Comparison of ENCODE assay signal across 11 cellular contexts in the genomic region with DNA sequence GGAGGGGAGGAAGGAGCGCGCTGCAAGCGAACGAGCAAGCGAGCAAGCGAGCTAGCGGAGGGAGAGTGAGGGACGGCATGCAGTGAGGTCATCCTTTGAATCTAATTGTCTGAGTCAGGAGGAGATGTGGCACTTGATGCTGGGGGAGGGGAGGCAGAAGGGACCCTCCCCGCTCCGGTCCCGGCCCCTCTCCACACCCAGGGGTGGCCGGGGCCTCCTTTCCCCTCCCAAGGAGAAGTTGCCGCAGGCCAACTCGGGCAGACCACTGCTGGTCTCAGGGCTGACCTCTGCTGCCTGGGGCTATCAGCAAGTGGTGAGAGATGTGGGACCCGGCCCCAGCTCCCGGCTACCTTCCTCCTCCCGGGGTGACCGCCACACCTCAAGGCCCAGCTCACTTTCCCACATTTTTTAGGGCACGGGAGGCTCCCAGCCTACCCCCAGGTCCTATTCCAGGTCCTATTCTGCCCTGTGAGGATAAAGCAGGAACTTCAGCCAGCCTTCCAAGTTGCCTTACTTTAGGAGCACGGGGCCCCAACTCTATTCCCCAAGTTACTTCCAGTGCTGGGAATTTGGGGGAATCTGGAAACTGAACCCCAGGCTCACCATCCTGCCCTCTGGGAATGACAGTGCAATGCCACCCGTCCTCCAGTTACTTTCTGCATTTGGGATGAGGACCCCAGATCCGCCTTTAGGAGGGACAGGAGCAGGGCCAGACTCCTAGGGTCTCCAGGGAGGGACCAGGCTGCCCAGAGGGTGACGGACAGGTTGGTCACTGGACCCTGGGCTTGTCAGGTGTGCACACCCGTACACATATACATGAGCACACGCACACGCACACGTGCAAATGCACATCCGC. TPM values are rescaled to one million over a fixed set of nuclear protein-coding genes. Genes with fewer than 3 reads are reported as not detected.
A peak's percentile ranks its signal among the peaks of the same experiment; 100 is the strongest.
DNase-seq lines count a peak whose midpoint lies in the region; ATAC-seq and TF ChIP-seq lines count a peak whose summit lies in the region.
"Had no signal": no experiment of that assay in that cellular context is flagged by ENCODE, and none has a peak within 500 bp of the region (broad histone marks: within the 10 kb centered on the region; RNA-seq: fewer than 3 reads in every experiment).

No MANE protein-coding gene starts in this region.

- peaks cover 52% of the 10 kb centered on the region for H3K27me3 ChIP-seq in endodermal cell (ENCODE audit: control insufficient read depth, insufficient read depth, low read length, poor library complexity, severe bottlenecking)
- H3K27me3 ChIP-seq in naive thymus-derived CD4-positive, alpha-beta T cell (ENCODE audit: control insufficient read depth in 2 of 2, insufficient read depth in 2 of 2, low read length in 2 of 2): peaks cover 0 to 15% of the 10 kb centered on the region in 2 donors

- H3K36me3 Mint-ChIP-seq in endodermal cell (ENCODE audit: low read depth): no peaks in the 10 kb centered on the region
- no peaks in the 10 kb centered on the region for H3K36me3 Mint-ChIP-seq in naive thymus-derived CD4-positive, alpha-beta T cell
- H3K36me3 Mint-ChIP-seq: immature natural killer cell had no signal

- TF ChIP-seq CTCF in AG09309 (IDR thresholded peaks at IDR 0.05; ENCODE audit: control insufficient read depth, insufficient read depth, low read depth, low read length, missing control alignments) (no peak), endodermal cell (conservative IDR thresholded peaks at IDR 0.05) (no peak)

- no peaks in the 10 kb centered on the region for H3K9me3 Mint-ChIP-seq in endodermal cell
- H3K9me3 Mint-ChIP-seq in naive thymus-derived CD4-positive, alpha-beta T cell: peaks cover 0 to 2% (median 0%) of the 10 kb centered on the region in 11 donors

- H3K9me3 ChIP-seq in endodermal cell (ENCODE audit: control insufficient read depth, low read length): no peaks in the 10 kb centered on the region
- no peaks in the 10 kb centered on the region for H3K9me3 ChIP-seq in naive thymus-derived CD4-positive, alpha-beta T cell (ENCODE audit: control insufficient read depth in 2 of 3, low read length in 3 of 3)

- intact Hi-C loops in naive thymus-derived CD4-positive, alpha-beta T cell (cut with micrococcal nuclease): no loop called here

- ATAC-seq in naive thymus-derived CD4-positive, alpha-beta T cell: peak; percentile 19
- ATAC-seq in HG02840 (IDR thresholded peaks at IDR 0.05; ENCODE audit: low FRiP score, unreplicated experiment) (no peak), GM19467 (IDR thresholded peaks at IDR 0.05; ENCODE audit: unreplicated experiment) (no peak), GM19328 (IDR thresholded peaks at IDR 0.05; ENCODE audit: unreplicated experiment) (no peak)

- no peak overlapping the region for H3K27ac Mint-ChIP-seq in endodermal cell
- H3K27ac Mint-ChIP-seq in naive thymus-derived CD4-positive, alpha-beta T cell: no peak overlapping the region
- H3K27ac Mint-ChIP-seq: immature natural killer cell had no signal

- H3K4me3 ChIP-seq in AG09309 (ENCODE audit: control insufficient read depth, low read depth, low read length): no peak overlapping the region
- H3K4me3 ChIP-seq in endodermal cell (ENCODE audit: low read length): peak overlapping the region; percentile 53
- H3K4me3 ChIP-seq in naive thymus-derived CD4-positive, alpha-beta T cell (ENCODE audit: low read length): no peak overlapping the region

- CTCF ChIA-PET in naive thymus-derived CD4-positive, alpha-beta T cell (lab: Charles Lee): interaction anchor here (1.8 kb wide), 1 partner anchor 14 kb away, joined by 4 read pairs; no protein-coding TSS in a partner anchor

- H3K27me3 Mint-ChIP-seq in endodermal cell (ENCODE audit: insufficient read depth): peaks cover 76% of the 10 kb centered on the region
- H3K27me3 Mint-ChIP-seq in naive thymus-derived CD4-positive, alpha-beta T cell: peaks cover 59 to 74% (median 70%) of the 10 kb centered on the region in 5 donors

- DNase-seq in AG09309 (ENCODE audit: low read depth) (peak; percentile 16), NCI-H1092 (lab: John Stamatoyannopoulos, UW) (peak; percentile 69), endodermal cell (peak; percentile 86), UCSD-AML1 (lab: John Stamatoyannopoulos, UW; ENCODE audit: unreplicated experiment) (no peak)
- DNase-seq in naive thymus-derived CD4-positive, alpha-beta T cell: no peak
- DNase-seq: activated CD4-positive, alpha-beta T cell treated with anti-CD3 and anti-CD28 coated beads for 4 hours; immature natural killer cell; stimulated activated CD8-positive, alpha-beta memory T cell treated with anti-CD3 and anti-CD28 coated beads, Interleukin-4, amount 100 ng/mL, for 48 hours had no signal

- no peaks in the 10 kb centered on the region for H3K36me3 ChIP-seq in endodermal cell (ENCODE audit: control insufficient read depth, insufficient read depth, low read length)
- no peaks in the 10 kb centered on the region for H3K36me3 ChIP-seq in naive thymus-derived CD4-positive, alpha-beta T cell (ENCODE audit: control insufficient read depth in 2 of 3, insufficient read depth in 3 of 3, low read length in 3 of 3)

- H3K27ac ChIP-seq in endodermal cell (ENCODE audit: low read depth, low read length): peak overlapping the region; percentile 99
- no peak overlapping the region for H3K27ac ChIP-seq in naive thymus-derived CD4-positive, alpha-beta T cell (ENCODE audit: low read depth, low read length)

- WGBS in endodermal cell (ENCODE audit: insufficient coverage in 1 of 2, insufficient read length in 1 of 2), 2 experiments: 10 to 13% methylated on average over 12 to 28 of the region's 28 CpGs

- no peak overlapping the region for H3K9ac ChIP-seq in endodermal cell (ENCODE audit: extremely low read depth, low read length, poor library complexity, severe bottlenecking)

- POLR2A ChIA-PET in naive thymus-derived CD4-positive, alpha-beta T cell (lab: Charles Lee): no interaction called here

- H3K4me1 Mint-ChIP-seq in endodermal cell: peaks cover 24% of the 10 kb centered on the region
- peaks cover 0 to 18% (median 12%) of the 10 kb centered on the region in 7 donors for H3K4me1 Mint-ChIP-seq in naive thymus-derived CD4-positive, alpha-beta T cell

- peaks cover 8% of the 10 kb centered on the region for H3K4me1 ChIP-seq in endodermal cell (ENCODE audit: control insufficient read depth, insufficient read depth, low read length)
- H3K4me1 ChIP-seq in naive thymus-derived CD4-positive, alpha-beta T cell (ENCODE audit: control insufficient read depth in 2 of 2, insufficient read depth in 2 of 2, low read length in 2 of 2): peaks cover 0 to 5% of the 10 kb centered on the region in 2 donors

- peak overlapping the region; percentile 56 for H3K4me3 Mint-ChIP-seq in endodermal cell
- peak overlapping the region in 5 of 10 donors; percentile 36 to 80 (median 46) for H3K4me3 Mint-ChIP-seq in naive thymus-derived CD4-positive, alpha-beta T cell

RNA-seq across cellular contexts. Expression of a gene that starts 11.1 kb away (rescaled TPM):
- total RNA-seq in endodermal cell: 1 to 10 TPM in 1 of 2 donors, under 1 TPM in 1; 0.53 to 1.6 TPM
- 187 TPM for polyA plus RNA-seq in endodermal cell (2013, experiment 1 of 2)
- polyA plus RNA-seq in endodermal cell (2013, experiment 2 of 2): 167 TPM
- total RNA-seq in naive thymus-derived CD4-positive, alpha-beta T cell: not detected
- polyA plus RNA-seq in naive thymus-derived CD4-positive, alpha-beta T cell: not detected
- polyA plus RNA-seq: immature natural killer cell had no signal

RNA-seq across cellular contexts. Expression of a gene that starts 33.4 kb away (rescaled TPM):
- total RNA-seq in endodermal cell: 10 to 100 TPM; 19.3 to 22.4 TPM
- 30.1 TPM for polyA plus RNA-seq in endodermal cell (2013, experiment 1 of 2)
- polyA plus RNA-seq in endodermal cell (2013, experiment 2 of 2): 22.1 TPM
- total RNA-seq in naive thymus-derived CD4-positive, alpha-beta T cell: 10 to 100 TPM in 4 of 5 experiments, 1 to 10 TPM in 1; 8.8 to 27.3 (median 25.1) TPM
- polyA plus RNA-seq in naive thymus-derived CD4-positive, alpha-beta T cell: 10 to 100 TPM; 48.5 to 58.2 TPM

RNA-seq across cellular contexts. Expression of a gene that starts 41.8 kb away (rescaled TPM):
- total RNA-seq in endodermal cell: 10 to 100 TPM; 51.9 to 53.6 TPM
- polyA plus RNA-seq in endodermal cell (2013, experiment 1 of 2): 117 TPM
- 113 TPM for polyA plus RNA-seq in endodermal cell (2013, experiment 2 of 2)
- total RNA-seq in naive thymus-derived CD4-positive, alpha-beta T cell: 100 to 1,000 TPM in 1 of 5 experiments, 10 to 100 TPM in 4; 55.6 to 110 (median 73.0) TPM
- polyA plus RNA-seq in naive thymus-derived CD4-positive, alpha-beta T cell: 100 to 1,000 TPM; 125 to 129 TPM

RNA-seq across cellular contexts. Expression of a gene that starts 50.4 kb away (rescaled TPM):
- under 1 TPM; 0.31 to 0.80 TPM for total RNA-seq in endodermal cell
- 0.14 TPM for polyA plus RNA-seq in endodermal cell (2013, experiment 1 of 2)
- 0.83 TPM for polyA plus RNA-seq in endodermal cell (2013, experiment 2 of 2)
- under 1 TPM in 2 of 5 experiments, not detected in 3; 0.27 to 0.36 TPM for total RNA-seq in naive thymus-derived CD4-positive, alpha-beta T cell
- polyA plus RNA-seq in naive thymus-derived CD4-positive, alpha-beta T cell: not detected
- polyA plus RNA-seq: immature natural killer cell had no signal

RNA-seq across cellular contexts. Expression of a gene that starts 55.7 kb away (rescaled TPM):
- total RNA-seq in endodermal cell: 10 to 100 TPM in 1 of 2 donors, 1 to 10 TPM in 1; 7.1 to 14.5 TPM
- polyA plus RNA-seq in endodermal cell (2013, experiment 1 of 2): 19.4 TPM
- polyA plus RNA-seq in endodermal cell (2013, experiment 2 of 2): 17.3 TPM
- total RNA-seq in naive thymus-derived CD4-positive, alpha-beta T cell: 1 to 10 TPM in 1 of 5 experiments, under 1 TPM in 1, not detected in 3; 0.56 to 1.9 TPM
- polyA plus RNA-seq in naive thymus-derived CD4-positive, alpha-beta T cell: under 1 TPM in 1 of 2 donors, not detected in 1; 0.21 TPM

Comparison
In these comparisons a context has a peak if more than half of its experiments do, and no peak if none do; other contexts are left out.
1. DNase-seq: peak in AG09309 (single experiment), NCI-H1092 (single experiment) and endodermal cell (single experiment); none in naive thymus-derived CD4-positive, alpha-beta T cell (0 of 9) and UCSD-AML1 (single experiment).